In the genomic region with DNA sequence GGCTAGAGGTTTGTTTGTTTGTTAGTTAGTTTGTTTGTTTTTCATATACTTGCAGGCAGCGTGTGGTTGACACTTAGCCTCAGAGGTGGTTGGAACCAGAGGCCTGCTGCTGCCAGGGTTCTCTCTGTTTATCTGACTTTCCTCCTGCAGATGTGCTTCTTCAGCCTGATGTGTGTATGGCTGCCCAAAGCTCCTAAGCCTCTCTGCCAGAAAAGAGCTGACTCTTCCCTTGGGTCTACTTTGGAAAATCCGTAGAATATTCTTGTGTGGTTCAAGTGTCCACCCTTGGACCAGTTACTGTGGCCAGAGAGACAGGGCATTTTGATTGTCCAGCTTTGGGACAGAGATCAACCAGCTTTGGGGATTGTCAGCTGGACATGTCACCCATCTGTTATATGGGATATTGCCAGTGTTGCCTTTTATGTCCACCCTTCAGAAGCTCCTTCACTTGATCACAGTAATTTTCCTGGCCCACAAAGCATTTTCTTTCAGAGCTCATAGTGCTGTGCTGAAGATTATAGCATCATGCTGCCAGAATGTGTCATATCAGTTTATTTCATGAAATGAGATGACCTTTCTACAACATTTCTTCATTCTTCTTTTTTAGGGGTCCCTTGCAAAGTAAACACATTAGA, we compare ENCODE assay signal across 15 cellular contexts.
A peak's percentile ranks its signal among the peaks of the same experiment; 100 is the strongest.
DNase-seq lines count a peak whose midpoint lies in the region; ATAC-seq and TF ChIP-seq lines count a peak whose summit lies in the region.
"Had no signal": no experiment of that assay in that cellular context is flagged by ENCODE, and none has a peak within 500 bp of the region (broad histone marks: within the 10 kb centered on the region; RNA-seq: fewer than 3 reads in every experiment).

No MANE protein-coding gene starts in this region.

- peaks cover 3% of the 10 kb centered on the region for H3K9me3 Mint-ChIP-seq in stimulated activated memory B cell treated with anti-CD40 and anti-IgM and Interleukin-4, amounts not matched to agents 10 μg/mL and 1 μg/mL and 100 μg/mL, for 72 hours
- H3K9me3 Mint-ChIP-seq: T-cell had no signal

- H3K36me3 ChIP-seq in parathyroid adenoma (ENCODE audit: control insufficient read depth, insufficient read depth, low read length) (no peaks in the 10 kb centered on the region), transverse colon (peaks cover 0 to 11% (median 0%) of the 10 kb centered on the region in 4 donors)
- H3K36me3 ChIP-seq: MG63 had no signal

- intact Hi-C loops in left cardiac atrium (cut with DNase I) (loop anchor here in 1 of 2 donors (5.0 kb wide), 2 partner anchors 116 to 196 kb away; no protein-coding TSS in a partner anchor), transverse colon (cut with DNase I; ENCODE audit: low total_unique reads) (no loop called here)

- in situ Hi-C loops in transverse colon (cut with MboI; ENCODE audit: low pct_ligation_motif_present in 1 of 4, low pct_unique_long_range_greater_than_20kb in 1 of 4, low sequenced_read_pairs in 3 of 4) = no loop called here

- DNase-seq in caudate nucleus (lab: John Stamatoyannopoulos, UW) = peak in 1 of 61 donors; percentile 68
- no peak for DNase-seq in left cardiac atrium
- no peak for DNase-seq in transverse colon
- no peak for DNase-seq in NOMO-1 (lab: John Stamatoyannopoulos, UW; ENCODE audit: unreplicated experiment in 2 of 2)
- DNase-seq: activated effector memory CD4-positive, alpha-beta T cell treated with Interleukin-2 at 50 U/mL for 16 hours; AML-193; MG63; NCI-H2029; small intestine; T-cell had no signal

- ATAC-seq in left cardiac atrium = peak; percentile 60 to 75
- no peak for ATAC-seq in HG02610 (IDR thresholded peaks at IDR 0.05; ENCODE audit: unreplicated experiment)
- no peak for ATAC-seq in stimulated activated memory B cell treated with anti-CD40 and anti-IgM and Interleukin-4, amounts not matched to agents 10 μg/mL and 1 μg/mL and 100 μg/mL, for 72 hours
- ATAC-seq: HepG2, T-cell had no signal

- no peaks in the 10 kb centered on the region for H3K4me1 Mint-ChIP-seq in stimulated activated memory B cell treated with anti-CD40 and anti-IgM and Interleukin-4, amounts not matched to agents 10 μg/mL and 1 μg/mL and 100 μg/mL, for 72 hours
- H3K4me1 Mint-ChIP-seq: T-cell had no signal

- peak overlapping the region; percentile 48 for H3K27ac ChIP-seq in caudate nucleus (ENCODE audit: low read depth, low read length)
- peak overlapping the region; percentile 74 for H3K27ac ChIP-seq in parathyroid adenoma
- H3K27ac ChIP-seq in transverse colon = peak overlapping the region; percentile 14 to 42 (median 34)

- H3K4me2 ChIP-seq in parathyroid adenoma (ENCODE audit: low read length) = peak overlapping the region; percentile 4

- 73% methylated on average over 2 of the region's 2 CpGs; no CpG with 5 or more reads in 1 of the 2 donors for WGBS in transverse colon (ENCODE audit: low coverage in 1 of 2), 2 donors

- no peak overlapping the region for H2AFZ ChIP-seq in parathyroid adenoma

- TF ChIP-seq POLR2A in transverse colon (IDR thresholded peaks at IDR 0.05) = no peak

- no peaks in the 10 kb centered on the region for H3K27me3 Mint-ChIP-seq in stimulated activated memory B cell treated with anti-CD40 and anti-IgM and Interleukin-4, amounts not matched to agents 10 μg/mL and 1 μg/mL and 100 μg/mL, for 72 hours
- H3K27me3 Mint-ChIP-seq: T-cell had no signal

- H3K4me1 ChIP-seq in parathyroid adenoma (peaks cover 4% of the 10 kb centered on the region), transverse colon (peaks cover 0 to 10% (median 3%) of the 10 kb centered on the region in 4 donors)

- no peak overlapping the region for H3K27ac Mint-ChIP-seq in stimulated activated memory B cell treated with anti-CD40 and anti-IgM and Interleukin-4, amounts not matched to agents 10 μg/mL and 1 μg/mL and 100 μg/mL, for 72 hours
- H3K27ac Mint-ChIP-seq: T-cell had no signal

- H3K9me3 ChIP-seq in parathyroid adenoma (ENCODE audit: control insufficient read depth, low read length) (no peaks in the 10 kb centered on the region), transverse colon (no peaks in the 10 kb centered on the region)
- H3K9me3 ChIP-seq: MG63 had no signal

- H3K36me3 Mint-ChIP-seq in stimulated activated memory B cell treated with anti-CD40 and anti-IgM and Interleukin-4, amounts not matched to agents 10 μg/mL and 1 μg/mL and 100 μg/mL, for 72 hours = peaks cover 27% of the 10 kb centered on the region

- H3K27me3 ChIP-seq in parathyroid adenoma (ENCODE audit: control insufficient read depth, insufficient read depth, low read length) (no peaks in the 10 kb centered on the region), transverse colon (no peaks in the 10 kb centered on the region)
- H3K27me3 ChIP-seq: dorsolateral prefrontal cortex, MG63 had no signal

- peak overlapping the region; percentile 33 for H3K4me3 ChIP-seq in parathyroid adenoma (ENCODE audit: low read depth, low read length)
- H3K4me3 ChIP-seq in transverse colon = no peak overlapping the region
- H3K4me3 ChIP-seq: dorsolateral prefrontal cortex, MG63 had no signal

- H3K4me3 Mint-ChIP-seq in stimulated activated memory B cell treated with anti-CD40 and anti-IgM and Interleukin-4, amounts not matched to agents 10 μg/mL and 1 μg/mL and 100 μg/mL, for 72 hours = no peak overlapping the region
- H3K4me3 Mint-ChIP-seq: T-cell had no signal

- no peaks in the 10 kb centered on the region for H3K79me2 ChIP-seq in parathyroid adenoma

- TF ChIP-seq CTCF in parathyroid adenoma (IDR thresholded peaks at IDR 0.05) (no peak), transverse colon (IDR thresholded peaks at IDR 0.05) (no peak)

- TF ChIP-seq EP300 in transverse colon (IDR thresholded peaks at IDR 0.05; ENCODE audit: low read depth) = no peak

- H3K9ac ChIP-seq in parathyroid adenoma = no peak overlapping the region

Comparison
In these comparisons a context has a peak if more than half of its experiments do, and no peak if none do; other contexts are left out.
1. ATAC-seq: peak in left cardiac atrium (2 of 2); none in HG02610 (single experiment) and stimulated activated memory B cell treated with anti-CD40 and anti-IgM and Interleukin-4, amounts not matched to agents 10 μg/mL and 1 μg/mL and 100 μg/mL, for 72 hours (single experiment).
2. Peak in every context shown above with its lines, with median percentiles within 50 percentile points of each other: H3K27ac ChIP-seq.